Comparison of ENCODE assay signal across 20 cellular contexts in the genomic region with DNA sequence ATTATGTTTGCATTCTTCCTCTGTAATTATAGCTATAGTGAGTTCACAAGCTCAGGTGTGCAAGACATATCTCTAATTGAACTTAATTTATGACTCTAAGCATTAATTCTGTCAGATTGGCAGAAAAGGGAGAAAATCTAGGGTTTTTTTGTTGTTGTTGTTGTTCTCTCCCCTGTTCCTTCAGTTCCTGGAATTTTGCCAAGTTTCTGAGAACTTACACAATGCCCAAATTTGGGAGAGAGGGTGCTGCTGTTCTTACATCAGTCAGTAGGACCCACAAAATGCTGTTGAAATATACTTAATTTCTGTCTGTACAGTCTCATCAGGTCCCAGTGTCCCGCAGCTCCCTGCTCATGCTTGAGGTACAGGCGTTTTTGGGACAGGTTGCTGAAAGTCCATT.
"Had no signal": no experiment of that assay in that cellular context is flagged by ENCODE, and none has a peak within 500 bp of the region (broad histone marks: within the 10 kb centered on the region; RNA-seq: fewer than 3 reads in every experiment).

No MANE protein-coding gene starts in this region.

- H3K27ac ChIP-seq: body of pancreas had no signal

- ATAC-seq: activated CD8-positive, alpha-beta T cell treated with anti-CD3 and anti-CD28 coated beads, Interleukin-2, amount 10 ng/mL, durations not matched to agents 7 days and 5 days; body of pancreas; natural killer cell; stimulated activated memory B cell treated with anti-CD40 and anti-IgM and Interleukin-4, amounts not matched to agents 10 μg/mL and 1 μg/mL and 100 μg/mL, for 72 hours; WTC11 had no signal

- H3K27me3 ChIP-seq: body of pancreas had no signal

- H3K4me1 ChIP-seq: body of pancreas had no signal

- H3K9me3 ChIP-seq: body of pancreas had no signal

- H3K4me3 ChIP-seq: body of pancreas had no signal

- DNase-seq: activated CD4-positive, alpha-beta T cell treated with anti-CD3 and anti-CD28 coated beads for 4 hours; activated CD8-positive, alpha-beta memory T cell treated with anti-CD3 and anti-CD28 coated beads, Interleukin-2, amount 50 U/mL, for 4 hours; activated CD8-positive, alpha-beta T cell treated with anti-CD3 and anti-CD28 coated beads, Interleukin-2, amount 10 ng/mL, durations not matched to agents 7 days and 5 days; activated gamma-delta T cell; activated T-cell treated with anti-CD3 and anti-CD28 coated beads, Interleukin-2, amount 50 U/mL, for 48 hours; amygdala; body of pancreas; cerebellar nuclear complex; effector CD8-positive, alpha-beta T cell; head of caudate nucleus; immature natural killer cell; mesendoderm; natural killer cell; occipital lobe; stimulated activated CD4-positive, alpha-beta T cell treated with anti-CD3 and anti-CD28 coated beads, Interleukin-2, amount 100 ng/mL, for 48 hours had no signal

- FAIRE-seq: frontal cortex, TTC549, urothelium cell line had no signal
